ENCODE assay signal across 1 cellular context in genomic region chr20:63539092-63539430, GRCh38.
TF ChIP-seq lines count a peak whose summit lies in the region.

No MANE protein-coding gene starts in this region.

TF ChIP-seq in HCT116, 20 proteins besides CTCF, POLR2A, EP300 and RAD21:
- TF ChIP-seq POLR2AphosphoS5 (IDR thresholded peaks at IDR 0.05; ENCODE audit: low read depth, low read length) (peak; percentile 4; the same call in 1 of the 2 replicates), ZNF274 (IDR thresholded peaks at IDR 0.05; ENCODE audit: low read depth, low read length) (no peak)
